In genomic region chr5:6377121-6377520, GRCh38 we compare ENCODE assay signal across 8 cellular contexts. TPM values are rescaled to one million over a fixed set of nuclear protein-coding genes. Genes with fewer than 3 reads are reported as not detected.
DNase-seq lines count a peak whose midpoint lies in the region; ATAC-seq and TF ChIP-seq lines count a peak whose summit lies in the region.

No MANE protein-coding gene starts in this region.

- no peak overlapping the region for H3K9ac ChIP-seq in iPS-18a (ENCODE audit: low read length)

- peaks cover 37% of the 10 kb centered on the region for H3K4me1 Mint-ChIP-seq in activated CD8-positive, alpha-beta T cell treated with anti-CD3 and anti-CD28 coated beads for 36 hours (ENCODE audit: low read depth)

- H3K27ac ChIP-seq in HEK293 (ENCODE audit: extremely low read depth, low read depth, low read length) = no peak overlapping the region
- no peak overlapping the region for H3K27ac ChIP-seq in iPS-18a (ENCODE audit: low read length)
- peak overlapping the region in 5 of 8 donors; percentile 79 to 94 (median 90) for H3K27ac ChIP-seq in spleen

- H3K4me1 ChIP-seq in HEK293 (ENCODE audit: control insufficient read depth, insufficient read depth, low read length) (peaks cover 6% of the 10 kb centered on the region; the same call in 1 of the 2 replicates), iPS-18a (ENCODE audit: control insufficient read depth, low read depth, low read length) (peaks cover 10% of the 10 kb centered on the region), spleen (peaks cover 17 to 53% (median 31%) of the 10 kb centered on the region in 6 donors)

- H3K36me3 ChIP-seq in HEK293 (ENCODE audit: control insufficient read depth in 2 of 2, insufficient read depth in 1 of 2, low read length in 2 of 2) = peaks cover 48 to 51% of the 10 kb centered on the region in 2 experiments
- H3K36me3 ChIP-seq in iPS-18a (ENCODE audit: control insufficient read depth, low read depth, low read length) = peaks cover 45% of the 10 kb centered on the region
- H3K36me3 ChIP-seq in spleen = peaks cover 0 to 51% (median 45%) of the 10 kb centered on the region in 6 donors

- H3K27me3 ChIP-seq in iPS-18a (ENCODE audit: control insufficient read depth, insufficient read depth, low read length) = no peaks in the 10 kb centered on the region
- no peaks in the 10 kb centered on the region for H3K27me3 ChIP-seq in spleen (replicated peaks in 1 of 7)

- TF ChIP-seq CTCF in HEK293 (tag by site-specific recombination; IDR thresholded peaks at IDR 0.05) (no peak), spleen (IDR thresholded peaks at IDR 0.05 in 8 of 11, conservative IDR thresholded peaks at IDR 0.05 in 3 of 11) (no peak)
- no peak for TF ChIP-seq CTCF in activated CD8-positive, alpha-beta T cell treated with anti-CD3 and anti-CD28 coated beads for 36 hours (IDR thresholded peaks at IDR 0.05)

- peaks cover 54% of the 10 kb centered on the region for H3K36me3 Mint-ChIP-seq in activated CD8-positive, alpha-beta T cell treated with anti-CD3 and anti-CD28 coated beads for 36 hours (ENCODE audit: low read depth)

- H3K4me3 Mint-ChIP-seq in activated CD8-positive, alpha-beta T cell treated with anti-CD3 and anti-CD28 coated beads for 36 hours = peak overlapping the region; percentile 99

- 55 to 86% (median 69%) methylated on average over 8 of the region's 8 CpGs for WGBS in spleen, 5 donors

- peak overlapping the region; percentile 97 for H3K4me3 ChIP-seq in HEK293 (ENCODE audit: low read depth, low read length)
- H3K4me3 ChIP-seq in iPS-18a (ENCODE audit: low read length) = peak overlapping the region; percentile 90
- peak overlapping the region; percentile 94 to 100 (median 98) for H3K4me3 ChIP-seq in spleen

- H3K27ac Mint-ChIP-seq in activated CD8-positive, alpha-beta T cell treated with anti-CD3 and anti-CD28 coated beads for 36 hours = peak overlapping the region; percentile 98

- no peak for TF ChIP-seq POLR2A in spleen (IDR thresholded peaks at IDR 0.05)

- no peak for DNase-seq in activated CD8-positive, alpha-beta T cell treated with anti-CD3 and anti-CD28 coated beads for 36 hours
- DNase-seq in spleen (no peak), RPMI8226 (no peak), NCI-H2107 (lab: John Stamatoyannopoulos, UW) (no peak)

- CTCF ChIA-PET in HEK293 (lab: Yijun Ruan, JAX) = interaction anchor here (0.5 to 0.8 kb wide), 2 partner anchors 58 to 370 kb away, joined by 3 to 5 read pairs; no protein-coding TSS in a partner anchor
- CTCF ChIA-PET in activated CD8-positive, alpha-beta T cell treated with anti-CD3 and anti-CD28 coated beads for 36 hours (lab: Charles Lee) = interaction anchor here (0.9 to 1.4 kb wide), 3 partner anchors 9 to 32 kb away, joined by 3 read pairs; no protein-coding TSS in a partner anchor

- intact Hi-C loops in activated CD8-positive, alpha-beta T cell treated with anti-CD3 and anti-CD28 coated beads for 36 hours (cut with micrococcal nuclease) = no loop called here
- intact Hi-C loops in spleen (cut with DNase I; ENCODE audit: low total_unique reads) = loop anchor here (10.0 kb wide), 1 partner anchor 368 kb away; no protein-coding TSS in a partner anchor

- no peak for ATAC-seq in activated CD8-positive, alpha-beta T cell treated with anti-CD3 and anti-CD28 coated beads for 36 hours
- ATAC-seq in GM19324 (IDR thresholded peaks at IDR 0.05; ENCODE audit: low FRiP score, unreplicated experiment) = no peak
- no peak for ATAC-seq in HG03139 (IDR thresholded peaks at IDR 0.05; ENCODE audit: unreplicated experiment)

- H3K27me3 Mint-ChIP-seq in activated CD8-positive, alpha-beta T cell treated with anti-CD3 and anti-CD28 coated beads for 36 hours = no peaks in the 10 kb centered on the region

- POLR2A ChIA-PET in HEK293 (lab: Yijun Ruan, JAX) = no interaction called here
- POLR2A ChIA-PET in activated CD8-positive, alpha-beta T cell treated with anti-CD3 and anti-CD28 coated beads for 36 hours (lab: Charles Lee) = interaction anchor here (0.6 to 1.7 kb wide), 4 partner anchors 9 to 12 kb away, joined by 3 to 4 read pairs (median 4); no protein-coding TSS in a partner anchor

- H3K9me3 Mint-ChIP-seq in activated CD8-positive, alpha-beta T cell treated with anti-CD3 and anti-CD28 coated beads for 36 hours = no peaks in the 10 kb centered on the region

- no peaks in the 10 kb centered on the region for H3K9me3 ChIP-seq in HEK293 (ENCODE audit: control insufficient read depth, insufficient read depth, low read depth, low read length)
- no peaks in the 10 kb centered on the region for H3K9me3 ChIP-seq in iPS-18a (ENCODE audit: control insufficient read depth, low read depth, low read length)
- H3K9me3 ChIP-seq in spleen = no peaks in the 10 kb centered on the region

TF ChIP-seq in HEK293, 187 proteins besides CTCF, POLR2A, EP300 and RAD21:
- no peak for TF ChIP-seq HOXD13 (CRISPR knock-in tag; IDR thresholded peaks at IDR 0.05; ENCODE audit: borderline replicate concordance)
- no peak for TF ChIP-seq ZNF174 (tag by site-specific recombination; IDR thresholded peaks at IDR 0.05)
- no peak for TF ChIP-seq ZSCAN4 (tag by site-specific recombination; IDR thresholded peaks at IDR 0.05)
- TF ChIP-seq ZNF239 (tag by site-specific recombination; IDR thresholded peaks at IDR 0.05) = no peak
- TF ChIP-seq ZNF785 (tag by site-specific recombination; IDR thresholded peaks at IDR 0.05) = no peak
- no peak for TF ChIP-seq ZNF561 (tag by site-specific recombination; IDR thresholded peaks at IDR 0.05; ENCODE audit: borderline replicate concordance)
- TF ChIP-seq PBX3 (CRISPR knock-in tag; IDR thresholded peaks at IDR 0.05) = no peak

RNA-seq across cellular contexts. Expression of gene MED10, which starts 1.2 kb away (rescaled TPM):
- 10 to 100 TPM; 48.5 to 48.8 TPM for total RNA-seq in activated CD8-positive, alpha-beta T cell treated with anti-CD3 and anti-CD28 coated beads for 36 hours
- 10 to 100 TPM; 31.9 to 47.5 (median 35.1) TPM for total RNA-seq in spleen
- polyA plus RNA-seq in spleen = 10 to 100 TPM; 43.2 to 50.4 (median 44.0) TPM

Comparison
In these comparisons a context has a peak if more than half of its experiments do, and no peak if none do; other contexts are left out.
1. H3K27ac ChIP-seq: peak in spleen (5 of 8); none in HEK293 (single experiment) and iPS-18a (single experiment).
2. Peak in every context shown above with its lines, with median percentiles within 50 percentile points of each other: H3K4me3 ChIP-seq.